Comparison of ENCODE assay signal across 7 cellular contexts in the genomic region with DNA sequence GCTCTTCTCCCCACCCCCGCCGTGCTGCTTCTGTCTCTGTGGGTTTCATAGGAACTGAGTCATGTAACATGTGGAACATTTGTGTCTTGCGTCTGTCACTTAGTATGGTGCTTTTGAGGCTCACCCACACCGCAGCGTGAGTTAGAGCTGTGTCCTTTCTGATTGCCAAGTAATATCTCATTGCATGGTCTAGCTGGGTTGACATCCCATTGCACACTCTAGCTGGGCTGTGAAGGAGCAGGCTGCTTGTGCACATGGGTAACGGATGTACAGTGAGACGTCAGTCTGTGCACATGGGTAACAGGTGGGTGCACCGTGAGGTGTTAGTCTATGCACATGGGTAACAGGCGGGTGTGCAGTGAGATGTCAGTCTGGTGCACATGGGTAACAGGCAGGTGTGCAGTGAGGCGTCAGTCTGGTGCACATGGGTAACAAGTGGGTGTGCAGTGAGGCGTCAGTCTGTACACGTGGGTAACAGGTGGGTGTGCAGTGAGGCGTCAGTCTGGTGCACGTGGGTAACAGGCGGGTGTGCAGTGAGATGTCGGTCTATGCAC. TPM values are rescaled to one million over a fixed set of nuclear protein-coding genes. Genes with fewer than 3 reads are reported as not detected.
DNase-seq lines count a peak whose midpoint lies in the region; ATAC-seq and TF ChIP-seq lines count a peak whose summit lies in the region.
"Not testable (repeated sequence)": the region's sequence is repeated elsewhere in the genome, so short reads cannot be mapped to it uniquely, and the experiment has no call there.

No MANE protein-coding gene starts in this region.

- H3K79me2 ChIP-seq in Loucy (ENCODE audit: insufficient read depth, low read length) = not testable (repeated sequence)

- H3K9me2 ChIP-seq in Loucy (replicated peaks; ENCODE audit: low read depth, low read length) = not testable (repeated sequence)

- H3K4me1 Mint-ChIP-seq in activated CD4-positive, alpha-beta memory T cell treated with anti-CD3 and anti-CD28 coated beads, Interleukin-2, amount 10 ng/mL, durations not matched to agents 7 days and 5 days = peaks cover 18% of the 10 kb centered on the region
- H3K4me1 Mint-ChIP-seq in activated naive CD4-positive, alpha-beta T cell treated with anti-CD3 and anti-CD28 coated beads, Interleukin-2, amount 10 ng/mL, durations not matched to agents 7 days and 5 days = peaks cover 20% of the 10 kb centered on the region

- not testable (repeated sequence) for H3K9me3 Mint-ChIP-seq in activated CD4-positive, alpha-beta memory T cell treated with anti-CD3 and anti-CD28 coated beads, Interleukin-2, amount 10 ng/mL, durations not matched to agents 7 days and 5 days; activated naive CD4-positive, alpha-beta T cell treated with anti-CD3 and anti-CD28 coated beads, Interleukin-2, amount 10 ng/mL, durations not matched to agents 7 days and 5 days

- not testable (repeated sequence) for H3K27ac ChIP-seq in right lobe of liver

- H4K20me1 ChIP-seq in Loucy (ENCODE audit: insufficient read depth, low read length, poor library complexity, severe bottlenecking) = not testable (repeated sequence)

- not testable (repeated sequence) for H3K27me3 Mint-ChIP-seq in activated CD4-positive, alpha-beta memory T cell treated with anti-CD3 and anti-CD28 coated beads, Interleukin-2, amount 10 ng/mL, durations not matched to agents 7 days and 5 days; activated naive CD4-positive, alpha-beta T cell treated with anti-CD3 and anti-CD28 coated beads, Interleukin-2, amount 10 ng/mL, durations not matched to agents 7 days and 5 days

- not testable (repeated sequence) for H2AFZ ChIP-seq in Loucy (ENCODE audit: low read length)

- DNase-seq in activated CD4-positive, alpha-beta memory T cell treated with anti-CD3 and anti-CD28 coated beads, Interleukin-2, amount 10 ng/mL, durations not matched to agents 7 days and 5 days = peak; percentile 85
- peak; percentile 76 for DNase-seq in activated naive CD4-positive, alpha-beta T cell treated with anti-CD3 and anti-CD28 coated beads, Interleukin-2, amount 10 ng/mL, durations not matched to agents 7 days and 5 days
- not testable (repeated sequence) for DNase-seq in right lobe of liver
- DNase-seq in stimulated activated CD4-positive, alpha-beta T cell treated with anti-CD3 and anti-CD28 coated beads, Interleukin-4, amount 100 ng/mL, for 4 hours = peak; percentile 35 to 69

- peak overlapping the region; percentile 55 for H3K9ac ChIP-seq in Loucy (ENCODE audit: low read depth, low read length, poor library complexity, severe bottlenecking)

- not testable (repeated sequence) for H3K27me3 ChIP-seq in Loucy (ENCODE audit: insufficient read depth, low read length, poor library complexity, severe bottlenecking); right lobe of liver

- not testable (repeated sequence) for TF ChIP-seq POLR2A in right lobe of liver (IDR thresholded peaks at IDR 0.05)

- H3K4me1 ChIP-seq in Loucy (ENCODE audit: insufficient read depth, low read length, poor library complexity, severe bottlenecking) = peaks cover 10% of the 10 kb centered on the region
- H3K4me1 ChIP-seq in right lobe of liver = not testable (repeated sequence)

- not testable (repeated sequence) for TF ChIP-seq CTCF in Loucy (conservative IDR thresholded peaks at IDR 0.05; ENCODE audit: low read length); right lobe of liver (IDR thresholded peaks at IDR 0.05)

- H3F3A ChIP-seq in Loucy (ENCODE audit: low read depth) = not testable (repeated sequence)

- CTCF ChIA-PET in activated CD4-positive, alpha-beta memory T cell treated with anti-CD3 and anti-CD28 coated beads, Interleukin-2, amount 10 ng/mL, durations not matched to agents 7 days and 5 days (lab: Charles Lee) = interaction anchor here (1.1 kb wide), 1 partner anchor 181 kb away, joined by 3 read pairs; no protein-coding TSS in a partner anchor
- CTCF ChIA-PET in activated naive CD4-positive, alpha-beta T cell treated with anti-CD3 and anti-CD28 coated beads, Interleukin-2, amount 10 ng/mL, durations not matched to agents 7 days and 5 days (lab: Charles Lee) = not testable (repeated sequence)

- POLR2A ChIA-PET in activated CD4-positive, alpha-beta memory T cell treated with anti-CD3 and anti-CD28 coated beads, Interleukin-2, amount 10 ng/mL, durations not matched to agents 7 days and 5 days (lab: Charles Lee) = not testable (repeated sequence)

- whole genome bisulfite sequencing in right lobe of liver (ENCODE audit: insufficient coverage, low coverage, low lambda C conversion rate, missing lambda C conversion rate) = 76% methylated on average over 7 of the region's 16 CpGs

- peak overlapping the region; percentile 86 for H3K27ac Mint-ChIP-seq in activated CD4-positive, alpha-beta memory T cell treated with anti-CD3 and anti-CD28 coated beads, Interleukin-2, amount 10 ng/mL, durations not matched to agents 7 days and 5 days
- peak overlapping the region; percentile 44 for H3K27ac Mint-ChIP-seq in activated naive CD4-positive, alpha-beta T cell treated with anti-CD3 and anti-CD28 coated beads, Interleukin-2, amount 10 ng/mL, durations not matched to agents 7 days and 5 days

- H3K9me3 ChIP-seq in Loucy (ENCODE audit: insufficient read depth, low read depth, low read length); right lobe of liver: not testable (repeated sequence)

- intact Hi-C loops in right lobe of liver (cut with DNase I) = not testable (repeated sequence)

- not testable (repeated sequence) for H3K36me3 ChIP-seq in Loucy (ENCODE audit: insufficient read depth, low read length); right lobe of liver

- not testable (repeated sequence) for H3K36me3 Mint-ChIP-seq in activated CD4-positive, alpha-beta memory T cell treated with anti-CD3 and anti-CD28 coated beads, Interleukin-2, amount 10 ng/mL, durations not matched to agents 7 days and 5 days (ENCODE audit: low read depth); activated naive CD4-positive, alpha-beta T cell treated with anti-CD3 and anti-CD28 coated beads, Interleukin-2, amount 10 ng/mL, durations not matched to agents 7 days and 5 days

- ATAC-seq in GM18907 (IDR thresholded peaks at IDR 0.05; ENCODE audit: unreplicated experiment) (peak; percentile 50), HG02798 (IDR thresholded peaks at IDR 0.05; ENCODE audit: poor library complexity, unreplicated experiment) (peak; percentile 61), right lobe of liver (peak; percentile 19 to 62 (median 48))

- peak overlapping the region; percentile 40 for H3K4me3 ChIP-seq in Loucy (ENCODE audit: low read length, poor library complexity, severe bottlenecking)
- not testable (repeated sequence) for H3K4me3 ChIP-seq in right lobe of liver

- H3K4me2 ChIP-seq in Loucy (ENCODE audit: low read depth, low read length, poor library complexity, severe bottlenecking) = peak overlapping the region; percentile 65

- peak overlapping the region; percentile 15 for H3K4me3 Mint-ChIP-seq in activated CD4-positive, alpha-beta memory T cell treated with anti-CD3 and anti-CD28 coated beads, Interleukin-2, amount 10 ng/mL, durations not matched to agents 7 days and 5 days
- H3K4me3 Mint-ChIP-seq in activated naive CD4-positive, alpha-beta T cell treated with anti-CD3 and anti-CD28 coated beads, Interleukin-2, amount 10 ng/mL, durations not matched to agents 7 days and 5 days = peak overlapping the region; percentile 11

RNA-seq across cellular contexts. Expression of a gene that starts 36.2 kb away (rescaled TPM):
- 100 to 1,000 TPM; 341 to 359 TPM for total RNA-seq in activated CD4-positive, alpha-beta memory T cell treated with anti-CD3 and anti-CD28 coated beads, Interleukin-2, amount 10 ng/mL, durations not matched to agents 7 days and 5 days
- 1 to 10 TPM in 4 of 6 experiments, under 1 TPM in 2; 0.60 to 3.3 (median 1.4) TPM for total RNA-seq in right lobe of liver

RNA-seq across cellular contexts. Expression of a gene that starts 52.1 kb away (rescaled TPM):
- 1 to 10 TPM; 8.3 to 9.3 TPM for total RNA-seq in activated CD4-positive, alpha-beta memory T cell treated with anti-CD3 and anti-CD28 coated beads, Interleukin-2, amount 10 ng/mL, durations not matched to agents 7 days and 5 days
- 100 to 1,000 TPM in 5 of 6 experiments, 10 to 100 TPM in 1; 95.2 to 154 (median 128) TPM for total RNA-seq in right lobe of liver

Comparison
In these comparisons a context has a peak if more than half of its experiments do, and no peak if none do; other contexts are left out.
1. RNA of a gene that starts 36.2 kb away (total RNA-seq): 341 to 359 TPM in activated CD4-positive, alpha-beta memory T cell treated with anti-CD3 and anti-CD28 coated beads, Interleukin-2, amount 10 ng/mL, durations not matched to agents 7 days and 5 days; 0.60 to 3.3 TPM in right lobe of liver; every median in the first group is over 10 times any median in the second.
2. RNA of a gene that starts 52.1 kb away (total RNA-seq): 95.2 to 154 TPM in right lobe of liver; 8.3 to 9.3 TPM in activated CD4-positive, alpha-beta memory T cell treated with anti-CD3 and anti-CD28 coated beads, Interleukin-2, amount 10 ng/mL, durations not matched to agents 7 days and 5 days; every median in the first group is over 4 times any median in the second.
3. Peak in every context shown above with its lines, with median percentiles within 50 percentile points of each other: ATAC-seq.